ENCODE assay signal across 8 cellular contexts in genomic region chr2:25041928-25042320, GRCh38. TPM values are rescaled to one million over a fixed set of nuclear protein-coding genes. Genes with fewer than 3 reads are reported as not detected.
DNase-seq lines count a peak whose midpoint lies in the region; ATAC-seq and TF ChIP-seq lines count a peak whose summit lies in the region.

Gene EFR3B, plus strand, starts transcription at chr2:25042076. Its CDS starts 237 bp downstream, at chr2:25042313.

- peak within 1 kb of the TSS; percentile 95 for H3K4me2 ChIP-seq in smooth muscle cell

- ATAC-seq in GM18873 (IDR thresholded peaks at IDR 0.05; ENCODE audit: low FRiP score, unreplicated experiment) (peak; percentile 57), HG03135 (IDR thresholded peaks at IDR 0.05; ENCODE audit: unreplicated experiment) (peak; percentile 91), activated B cell treated with CpG ODN at 0.5 μM for 24 hours (ENCODE audit: low read depth) (peak; percentile 99)

- H3K9ac ChIP-seq in smooth muscle cell (ENCODE audit: low read depth), result peak within 1 kb of the TSS; percentile 96

- peaks cover 4% of the 10 kb centered on the region for H3K79me2 ChIP-seq in smooth muscle cell (ENCODE audit: low read depth)

- intact Hi-C loops in activated B cell treated with CpG ODN at 0.5 μM for 24 hours (cut with micrococcal nuclease), result loop anchor here (1.0 to 10.0 kb wide), 4 partner anchors 70 to 833 kb away; partner anchors contain the start of gene ASXL2

- POLR2A ChIA-PET in AG04449 (lab: Yijun Ruan, JAX), result no interaction called here
- POLR2A ChIA-PET in activated B cell treated with CpG ODN at 0.5 μM for 24 hours (lab: Charles Lee), result no interaction called here

- H3K4me3 Mint-ChIP-seq in activated B cell treated with CpG ODN at 0.5 μM for 24 hours (peak within 1 kb of the TSS; percentile 84), immature natural killer cell (peak within 1 kb of the TSS; percentile 74 to 87 (median 76))

- H3K4me1 Mint-ChIP-seq in activated B cell treated with CpG ODN at 0.5 μM for 24 hours (peaks cover 27% of the 10 kb centered on the region), immature natural killer cell (peaks cover 17 to 21% of the 10 kb centered on the region in 2 donors)

- H2AFZ ChIP-seq in smooth muscle cell (ENCODE audit: low read depth), result peak within 1 kb of the TSS; percentile 79

- TF ChIP-seq CTCF in AG04449 (IDR thresholded peaks at IDR 0.05; ENCODE audit: insufficient read depth, low read length, missing control alignments) (no peak), activated B cell treated with CpG ODN at 0.5 μM for 24 hours (IDR thresholded peaks at IDR 0.05) (no peak), cardiac fibroblast (IDR thresholded peaks at IDR 0.05; ENCODE audit: low read depth, low read length) (no peak), smooth muscle cell (IDR thresholded peaks at IDR 0.05; ENCODE audit: borderline replicate concordance, insufficient read depth, poor library complexity, severe bottlenecking) (no peak)

- no peaks in the 10 kb centered on the region for H3K36me3 ChIP-seq in smooth muscle cell (ENCODE audit: low read depth)

- H3K36me3 Mint-ChIP-seq in activated B cell treated with CpG ODN at 0.5 μM for 24 hours (ENCODE audit: low read depth) (no peaks in the 10 kb centered on the region), immature natural killer cell (no peaks in the 10 kb centered on the region)

- DNase-seq in AG04449 (ENCODE audit: low read depth, low spot score) (peak; percentile 24), NCI-H2227 (lab: John Stamatoyannopoulos, UW; ENCODE audit: unreplicated experiment) (peak; percentile 96), activated B cell treated with CpG ODN at 0.5 μM for 24 hours (peak; percentile 84), cardiac fibroblast (ENCODE audit: low read depth in 2 of 2) (peak; percentile 90 to 95), immature natural killer cell (peak; percentile 90 to 94 (median 93)), smooth muscle cell (lab: John Stamatoyannopoulos, UW; ENCODE audit: unreplicated experiment) (peak; percentile 81)

- H3K27me3 ChIP-seq in smooth muscle cell (ENCODE audit: low read depth), result no peaks in the 10 kb centered on the region

- H3K27ac Mint-ChIP-seq in activated B cell treated with CpG ODN at 0.5 μM for 24 hours, result no peak within 1 kb of the TSS
- peak within 1 kb of the TSS in 1 of 6 donors; percentile 35 for H3K27ac Mint-ChIP-seq in immature natural killer cell

- 1% methylated on average over 25 of the region's 54 CpGs for WGBS in smooth muscle cell (ENCODE audit: low lambda C conversion rate)

- H3K9me3 Mint-ChIP-seq in activated B cell treated with CpG ODN at 0.5 μM for 24 hours, result no peaks in the 10 kb centered on the region
- no peaks in the 10 kb centered on the region for H3K9me3 Mint-ChIP-seq in immature natural killer cell

- peaks cover 21% of the 10 kb centered on the region for H4K20me1 ChIP-seq in smooth muscle cell (ENCODE audit: low read depth)

- H3K9me3 ChIP-seq in smooth muscle cell (replicated peaks; ENCODE audit: low read depth), result no peaks in the 10 kb centered on the region

- peaks cover 8% of the 10 kb centered on the region for H3F3A ChIP-seq in smooth muscle cell (ENCODE audit: low read depth)

- peak within 1 kb of the TSS; percentile 83 for H3K27ac ChIP-seq in smooth muscle cell (ENCODE audit: low read depth)

- H3K27me3 Mint-ChIP-seq in activated B cell treated with CpG ODN at 0.5 μM for 24 hours (peaks cover 42% of the 10 kb centered on the region), immature natural killer cell (ENCODE audit: low read depth in 3 of 3) (peaks cover 19 to 27% (median 27%) of the 10 kb centered on the region in 3 donors)

- peaks cover 8% of the 10 kb centered on the region for H3K4me1 ChIP-seq in smooth muscle cell (ENCODE audit: low read depth)

- CTCF ChIA-PET in AG04449 (lab: Yijun Ruan, JAX) (interaction anchor here (1.0 kb wide), 1 partner anchor 66 kb away, joined by 3 read pairs; no protein-coding TSS in a partner anchor), activated B cell treated with CpG ODN at 0.5 μM for 24 hours (lab: Charles Lee) (no interaction called here)

- peak within 1 kb of the TSS; percentile 65 for H3K4me3 ChIP-seq in AG04449 (ENCODE audit: low read depth, low read length)
- H3K4me3 ChIP-seq in cardiac fibroblast (replicated peaks in 1 of 2; ENCODE audit: low read depth in 2 of 2, low read length in 2 of 2), result peak within 1 kb of the TSS; percentile 58 to 59
- H3K4me3 ChIP-seq in smooth muscle cell, result peak within 1 kb of the TSS; percentile 100

RNA-seq across cellular contexts. Expression of gene EFR3B, which starts in this region (rescaled TPM):
- total RNA-seq in activated B cell treated with CpG ODN at 0.5 μM for 24 hours (0.07 and 0.10 TPM in 2 replicates), smooth muscle cell (4.1 and 5.2 TPM in 2 replicates)
- polyA plus RNA-seq in immature natural killer cell (under 1 TPM in 1 of 3 donors, not detected in 2; 0.08 TPM), smooth muscle cell (3.5 and 4.0 TPM in 2 replicates)

Comparison
In these comparisons a context has a peak if more than half of its experiments do, and no peak if none do; other contexts are left out.
1. Peak in every context shown above with its lines: DNase-seq, ATAC-seq, H3K4me3 ChIP-seq and H3K27ac ChIP-seq.
2. Peak in DNase-seq and ATAC-seq in activated B cell treated with CpG ODN at 0.5 μM for 24 hours; RNA of the gene not detected or under 1 TPM.
3. Peak in DNase-seq in immature natural killer cell; RNA of the gene not detected or under 1 TPM.
4. DNase-seq: peak in every context shown above with its lines; median percentile 96 in NCI-H2227; 93 in immature natural killer cell; 92 in cardiac fibroblast; 84 in activated B cell treated with CpG ODN at 0.5 μM for 24 hours; 81 in smooth muscle cell; 24 in AG04449.